ENCODE assay signal across 15 cellular contexts in the genomic region with DNA sequence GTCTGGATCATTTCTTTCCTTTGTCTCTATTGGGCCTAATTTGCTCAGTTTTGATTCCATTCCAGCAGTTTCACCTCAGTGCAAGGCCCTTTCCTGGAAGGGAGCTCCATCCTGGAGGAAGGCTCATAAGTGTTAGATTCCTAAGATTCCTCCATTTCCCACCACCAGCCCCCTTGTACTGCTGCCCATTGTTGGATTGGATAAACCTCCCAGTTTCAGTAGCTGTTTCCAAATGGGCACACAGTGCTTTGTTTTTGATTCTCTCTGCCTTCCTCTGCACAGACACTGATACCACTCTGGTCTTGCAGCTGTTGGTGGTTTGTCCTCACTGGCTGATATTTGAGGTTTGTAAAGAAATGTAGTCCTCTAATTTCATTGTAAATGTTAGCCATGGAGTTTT.
"Had no signal": no experiment of that assay in that cellular context is flagged by ENCODE, and none has a peak within 500 bp of the region (broad histone marks: within the 10 kb centered on the region; RNA-seq: fewer than 3 reads in every experiment).

No MANE protein-coding gene starts in this region.

- H3K9me3 ChIP-seq: suprapubic skin had no signal

- H3K36me3 ChIP-seq: suprapubic skin had no signal

- DNase-seq: activated T-cell treated with anti-CD3 and anti-CD28 coated beads, Interleukin-2, amount 50 U/mL, for 1 hour; dermis blood vessel endothelial cell; hypothalamus; mammary epithelial cell; nephron progenitor cell; retina; small intestine; stimulated activated CD4-positive, alpha-beta T cell treated with anti-CD3 and anti-CD28 coated beads, Interleukin-1b, Interleukin-23, amount 100 ng/mL, for 48 hours; stimulated activated naive CD4-positive, alpha-beta T cell; T-helper 2 cell had no signal

- ATAC-seq: left lobe of liver had no signal

- H3K4me1 ChIP-seq: parathyroid adenoma, suprapubic skin had no signal

- H2AFZ ChIP-seq: parathyroid adenoma had no signal

- H3K4me3 ChIP-seq: suprapubic skin had no signal

- H3K9ac ChIP-seq: parathyroid adenoma had no signal

- H3K27me3 ChIP-seq: suprapubic skin had no signal

- H3K27ac ChIP-seq: parathyroid adenoma, suprapubic skin had no signal

- H3K79me2 ChIP-seq: parathyroid adenoma had no signal

- FAIRE-seq: islet of Langerhans, TTC549 had no signal
